Comparison of ENCODE assay signal across 9 cellular contexts in the genomic region with DNA sequence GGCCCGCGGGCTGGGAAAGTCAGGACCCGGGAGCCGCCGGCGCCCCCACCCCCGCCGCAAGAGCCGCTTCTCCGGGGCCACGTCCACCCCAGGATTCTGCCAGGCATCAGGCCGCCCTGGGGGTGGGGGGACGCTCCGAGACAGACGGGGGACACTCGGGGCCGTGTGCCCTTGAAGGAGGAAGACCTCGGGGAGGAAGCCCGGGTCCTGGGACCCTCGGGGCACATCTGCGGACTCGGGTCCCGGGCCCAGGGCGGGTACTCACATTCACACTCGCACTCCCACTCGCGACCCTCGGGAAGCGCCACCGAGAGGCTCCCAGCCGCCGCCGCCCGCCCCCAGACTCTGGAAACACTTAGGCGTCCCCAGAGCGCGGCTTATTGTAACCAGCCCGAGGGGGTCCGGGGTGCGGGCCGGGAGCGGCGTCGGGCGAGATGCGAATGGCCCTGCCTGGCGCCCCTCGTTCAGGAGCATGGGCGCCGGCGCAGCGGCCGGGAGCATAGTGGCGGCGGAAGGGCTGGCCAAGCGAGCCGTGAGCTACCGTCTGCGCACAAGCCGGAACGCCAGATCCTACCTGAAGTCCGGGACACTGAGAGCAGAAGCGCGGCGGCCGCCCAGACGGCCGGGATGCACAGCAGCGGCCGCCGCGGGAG. TPM values are rescaled to one million over a fixed set of nuclear protein-coding genes. Genes with fewer than 3 reads are reported as not detected.
A peak's percentile ranks its signal among the peaks of the same experiment; 100 is the strongest.
DNase-seq lines count a peak whose midpoint lies in the region; TF ChIP-seq lines count a peak whose summit lies in the region.
"Had no signal": no experiment of that assay in that cellular context is flagged by ENCODE, and none has a peak within 500 bp of the region (broad histone marks: within the 10 kb centered on the region; RNA-seq: fewer than 3 reads in every experiment).

No MANE protein-coding gene starts in this region.

- H3K4me1 Mint-ChIP-seq in activated T-helper 1 cell treated with anti-CD3 and anti-CD28 coated beads, Interleukin-12 subunit alpha, Interleukin-12 subunit beta, Interleukin-2, Interleukin-4 antibody, amounts not matched to agents 30 ng/mL and 10 ng/mL and 1 ng/mL, durations not matched to agents 14 hours and 24 hours and 36 hours (ENCODE audit: low read depth) = peaks cover 12% of the 10 kb centered on the region

- peak overlapping the region; percentile 78 to 94 (median 90) for H3K27ac ChIP-seq in stomach

- H3K27me3 ChIP-seq in stomach = peaks cover 0 to 39% (median 20%) of the 10 kb centered on the region in 3 donors

- peaks cover 26 to 74% (median 63%) of the 10 kb centered on the region in 4 donors for H3K4me1 ChIP-seq in stomach

- DNase-seq in NCI-H1105 treated with DMSO at 0.1 percent for 48 hours (lab: John Stamatoyannopoulos, UW) (peak; percentile 25), NCI-H1105 (lab: John Stamatoyannopoulos, UW) (no peak), stomach (no peak), SW 1271 (lab: John Stamatoyannopoulos, UW) (no peak), NCI-H2029 (lab: John Stamatoyannopoulos, UW) (no peak)
- DNase-seq in activated T-helper 1 cell treated with anti-CD3 and anti-CD28 coated beads, Interleukin-12 subunit alpha, Interleukin-12 subunit beta, Interleukin-2, Interleukin-4 antibody, amounts not matched to agents 30 ng/mL and 10 ng/mL and 1 ng/mL, durations not matched to agents 14 hours and 24 hours and 36 hours (ENCODE audit: low spot score) = no peak
- no peak for DNase-seq in activated CD4-positive, alpha-beta T cell treated with anti-CD3 and anti-CD28 coated beads, Interleukin-2, amount 50 U/mL, for 48 hours

- no peak for TF ChIP-seq POLR2A in stomach (IDR thresholded peaks at IDR 0.05)

- TF ChIP-seq CTCF in stomach (IDR thresholded peaks at IDR 0.05) = no peak

- peaks cover 3% of the 10 kb centered on the region for H3K36me3 Mint-ChIP-seq in activated T-helper 1 cell treated with anti-CD3 and anti-CD28 coated beads, Interleukin-12 subunit alpha, Interleukin-12 subunit beta, Interleukin-2, Interleukin-4 antibody, amounts not matched to agents 30 ng/mL and 10 ng/mL and 1 ng/mL, durations not matched to agents 14 hours and 24 hours and 36 hours (ENCODE audit: low read depth)
- H3K36me3 Mint-ChIP-seq: activated naive CD8-positive, alpha-beta T cell had no signal

- H3K9me3 ChIP-seq in stomach = peaks cover 0 to 5% (median 2%) of the 10 kb centered on the region in 4 donors

- peak overlapping the region; percentile 37 for H3K4me3 Mint-ChIP-seq in activated T-helper 1 cell treated with anti-CD3 and anti-CD28 coated beads, Interleukin-12 subunit alpha, Interleukin-12 subunit beta, Interleukin-2, Interleukin-4 antibody, amounts not matched to agents 30 ng/mL and 10 ng/mL and 1 ng/mL, durations not matched to agents 14 hours and 24 hours and 36 hours

- intact Hi-C loops in activated T-helper 1 cell treated with anti-CD3 and anti-CD28 coated beads, Interleukin-12 subunit alpha, Interleukin-12 subunit beta, Interleukin-2, Interleukin-4 antibody, amounts not matched to agents 30 ng/mL and 10 ng/mL and 1 ng/mL, durations not matched to agents 14 hours and 24 hours and 36 hours (cut with micrococcal nuclease) = loop anchor here (2.0 kb wide), 1 partner anchor 43 kb away; no protein-coding TSS in a partner anchor
- intact Hi-C loops in stomach (cut with DNase I; ENCODE audit: low total_unique reads) = no loop called here

- WGBS in stomach, 5 donors = 0 to 3% (median 1%) methylated on average over 17 to 72 of the region's 72 CpGs

- no peaks in the 10 kb centered on the region for H3K36me3 ChIP-seq in stomach

- H3K27me3 Mint-ChIP-seq in activated T-helper 1 cell treated with anti-CD3 and anti-CD28 coated beads, Interleukin-12 subunit alpha, Interleukin-12 subunit beta, Interleukin-2, Interleukin-4 antibody, amounts not matched to agents 30 ng/mL and 10 ng/mL and 1 ng/mL, durations not matched to agents 14 hours and 24 hours and 36 hours (ENCODE audit: insufficient read depth) = peaks cover 50% of the 10 kb centered on the region

- peak overlapping the region; percentile 63 for H3K4me3 ChIP-seq in iPS-11a (ENCODE audit: low read depth, low read length)
- H3K4me3 ChIP-seq in stomach = peak overlapping the region; percentile 75 to 80 (median 76)

- H3K27ac Mint-ChIP-seq in activated T-helper 1 cell treated with anti-CD3 and anti-CD28 coated beads, Interleukin-12 subunit alpha, Interleukin-12 subunit beta, Interleukin-2, Interleukin-4 antibody, amounts not matched to agents 30 ng/mL and 10 ng/mL and 1 ng/mL, durations not matched to agents 14 hours and 24 hours and 36 hours = no peak overlapping the region
- H3K27ac Mint-ChIP-seq: activated naive CD8-positive, alpha-beta T cell had no signal

- H3K9me3 Mint-ChIP-seq in activated T-helper 1 cell treated with anti-CD3 and anti-CD28 coated beads, Interleukin-12 subunit alpha, Interleukin-12 subunit beta, Interleukin-2, Interleukin-4 antibody, amounts not matched to agents 30 ng/mL and 10 ng/mL and 1 ng/mL, durations not matched to agents 14 hours and 24 hours and 36 hours = no peaks in the 10 kb centered on the region

- no peak for TF ChIP-seq EP300 in stomach (IDR thresholded peaks at IDR 0.05)

RNA-seq across cellular contexts. Expression of a gene that starts 0.6 kb away (rescaled TPM):
- total RNA-seq in activated T-helper 1 cell treated with anti-CD3 and anti-CD28 coated beads, Interleukin-12 subunit alpha, Interleukin-12 subunit beta, Interleukin-2, Interleukin-4 antibody, amounts not matched to agents 30 ng/mL and 10 ng/mL and 1 ng/mL, durations not matched to agents 14 hours and 24 hours and 36 hours = 1.1 and 1.6 TPM in 2 replicates
- total RNA-seq in stomach = 10 to 100 TPM in 3 of 5 donors, 1 to 10 TPM in 2; 6.1 to 21.4 (median 15.6) TPM
- 10 to 100 TPM in 1 of 3 donors, 1 to 10 TPM in 2; 3.0 to 12.0 (median 7.6) TPM for polyA plus RNA-seq in stomach
